ENCODE assay signal across 17 cellular contexts in the genomic region with DNA sequence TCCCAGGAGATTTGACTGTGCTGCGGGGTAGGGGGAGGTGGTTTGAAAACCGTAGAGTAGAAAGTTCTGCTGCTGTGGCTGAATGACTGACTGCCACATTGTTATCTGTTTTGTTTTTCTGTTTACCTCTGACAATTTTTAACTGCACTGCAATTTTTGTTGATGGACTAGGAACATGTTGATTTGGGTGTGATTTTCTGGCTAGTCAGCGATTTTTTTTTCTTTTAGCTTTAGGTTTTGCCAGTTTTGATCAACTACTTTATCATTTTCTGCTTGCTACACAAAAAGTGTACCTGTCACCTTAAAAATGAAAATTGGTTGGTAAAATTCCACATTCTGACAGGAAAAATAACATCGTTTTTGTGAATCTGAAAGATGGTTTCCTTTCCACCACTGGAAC.
A peak's percentile ranks its signal among the peaks of the same experiment; 100 is the strongest.
DNase-seq lines count a peak whose midpoint lies in the region; ATAC-seq, FAIRE-seq and TF ChIP-seq lines count a peak whose summit lies in the region.
"Had no signal": no experiment of that assay in that cellular context is flagged by ENCODE, and none has a peak within 500 bp of the region (broad histone marks: within the 10 kb centered on the region; RNA-seq: fewer than 3 reads in every experiment).

No MANE protein-coding gene starts in this region.

- no peak overlapping the region for H3K56ac ChIP-seq in H9 (ENCODE audit: insufficient read length, low read depth, low read length)

- no peak overlapping the region for H3K9ac ChIP-seq in HepG2 (ENCODE audit: insufficient read depth, low read depth, low read length)
- no peak overlapping the region for H3K9ac ChIP-seq in H9 (ENCODE audit: extremely low read depth, insufficient read length, low read length)

- H2AK5ac ChIP-seq in H9 (ENCODE audit: insufficient read length, low read length) = no peak overlapping the region

- 20% methylated on average over 4 of the region's 4 CpGs for WGBS in HepG2 (ENCODE audit: low lambda C conversion rate)
- WGBS in right lobe of liver (ENCODE audit: insufficient coverage, low coverage, low lambda C conversion rate, missing lambda C conversion rate) = 21% methylated on average over 4 of the region's 4 CpGs
- WGBS in H9 (ENCODE audit: extremely low coverage, insufficient read length, low lambda C conversion rate) = no CpG with 5 or more reads among the region's 4 CpGs
- WGBS in spleen, 5 donors = 69 to 86% (median 75%) methylated on average over 4 of the region's 4 CpGs

- no peak overlapping the region for H2BK15ac ChIP-seq in H9 (ENCODE audit: low read depth, low read length)

- no peak for TF ChIP-seq CTCF in HepG2 (CRISPR knock-in tag; IDR thresholded peaks at IDR 0.05)
- no peak for TF ChIP-seq CTCF in right lobe of liver (IDR thresholded peaks at IDR 0.05)
- TF ChIP-seq CTCF in brain (conservative IDR thresholded peaks at IDR 0.05) = no peak
- no peak for TF ChIP-seq CTCF in type B pancreatic cell (conservative IDR thresholded peaks at IDR 0.05)
- no peak for TF ChIP-seq CTCF in CD8-positive, alpha-beta T cell (IDR thresholded peaks at IDR 0.05)
- no peak for TF ChIP-seq CTCF in H9 (conservative IDR thresholded peaks at IDR 0.05)
- TF ChIP-seq CTCF in spleen (IDR thresholded peaks at IDR 0.05 in 8 of 11, conservative IDR thresholded peaks at IDR 0.05 in 3 of 11) = no peak

- BruUV-seq in HepG2 (replicated peaks; lab: Mats Ljungman, UMichigan) = no TSS peak

- H2BK120ac ChIP-seq in H9 (ENCODE audit: low read depth, low read length, poor library complexity, severe bottlenecking) = no peak overlapping the region

- H3K79me2 ChIP-seq in HepG2 (ENCODE audit: insufficient read depth, low read length) (no peaks in the 10 kb centered on the region), H9 (ENCODE audit: insufficient read depth, low read length) (no peaks in the 10 kb centered on the region)

- CTCF ChIA-PET in HepG2 (lab: Yijun Ruan, JAX; ENCODE audit: low intra/inter-chr PET ratio, low total read pairs) = no interaction called here
- CTCF ChIA-PET in CD8-positive, alpha-beta T cell (lab: Charles Lee) = no interaction called here

- no peak overlapping the region for H3T11ph ChIP-seq in H9 (ENCODE audit: low read length)

- H3K4me1 ChIP-seq in HepG2 (ENCODE audit: insufficient read depth, low read length) (no peaks in the 10 kb centered on the region), right lobe of liver (peaks cover 0 to 6% (median 0%) of the 10 kb centered on the region in 4 donors), H9 (ENCODE audit: insufficient read depth, low read length) (no peaks in the 10 kb centered on the region), spleen (no peaks in the 10 kb centered on the region)
- no peaks in the 10 kb centered on the region for H3K4me1 ChIP-seq in CD8-positive, alpha-beta T cell (ENCODE audit: insufficient read depth, low read length)

- H3K4me2 ChIP-seq in HepG2 (ENCODE audit: low read depth, low read length) (no peak overlapping the region), H9 (ENCODE audit: insufficient read depth, insufficient read length, low read length) (no peak overlapping the region)

- H3K27ac Mint-ChIP-seq in brain = peak overlapping the region in 3 of 5 experiments; percentile 39 to 83 (median 58)
- H3K27ac Mint-ChIP-seq in type B pancreatic cell = peak overlapping the region; percentile 5
- no peak overlapping the region for H3K27ac Mint-ChIP-seq in CD8-positive, alpha-beta T cell
- H3K27ac Mint-ChIP-seq in H9 = no peak overlapping the region
- H3K27ac Mint-ChIP-seq: CD4-positive, alpha-beta T cell had no signal

- TF ChIP-seq EP300 in HepG2 (IDR thresholded peaks at IDR 0.05; ENCODE audit: low read depth in 2 of 2, low read length in 2 of 2) = no peak
- no peak for TF ChIP-seq EP300 in HepG2 (CRISPR knock-in tag; IDR thresholded peaks at IDR 0.05; ENCODE audit: borderline replicate concordance)

- H3K14ac ChIP-seq in H9 (ENCODE audit: insufficient read depth, low read length) = no peak overlapping the region

- POLR2A ChIA-PET in HepG2 (lab: Yijun Ruan, JAX) = no interaction called here
- POLR2A ChIA-PET in CD8-positive, alpha-beta T cell (lab: Charles Lee) = no interaction called here

- H4K91ac ChIP-seq in H9 (ENCODE audit: insufficient read length, low read depth, low read length) = no peak overlapping the region

- H4K5ac ChIP-seq in H9 (ENCODE audit: insufficient read length, low read depth, low read length) = no peak overlapping the region

- H2BK5ac ChIP-seq in H9 (ENCODE audit: insufficient read length, low read length) = no peak overlapping the region

- no peaks in the 10 kb centered on the region for H3K79me1 ChIP-seq in H9 (ENCODE audit: insufficient read depth, low read depth, low read length, poor library complexity, severe bottlenecking)

- DNase-seq in HepG2 (ENCODE audit: low spot score) (no peak), right lobe of liver (no peak), NCI-H524 treated with DMSO at 0.1 percent for 48 hours (lab: John Stamatoyannopoulos, UW) (peak; percentile 25), type B pancreatic cell (ENCODE audit: extremely low spot score, unreplicated experiment) (no peak), H9 (no peak), spleen (no peak)
- DNase-seq in CD8-positive, alpha-beta T cell = no peak
- DNase-seq: ACHN; CD4-positive, alpha-beta T cell; H7; Karpas-422; KBM-7 had no signal

- H3K23ac ChIP-seq in H9 (ENCODE audit: insufficient read length, low read depth, low read length) = no peak overlapping the region

- H3K36me3 ChIP-seq in HepG2 (replicated peaks in 1 of 2; ENCODE audit: control insufficient read depth in 1 of 2, insufficient read depth in 2 of 2, low read length in 2 of 2) = no peaks in the 10 kb centered on the region
- no peaks in the 10 kb centered on the region for H3K36me3 ChIP-seq in right lobe of liver
- no peaks in the 10 kb centered on the region for H3K36me3 ChIP-seq in CD8-positive, alpha-beta T cell (ENCODE audit: insufficient read depth, low read length)
- no peaks in the 10 kb centered on the region for H3K36me3 ChIP-seq in spleen

- intact Hi-C loops in HepG2 (cut with micrococcal nuclease; ENCODE audit: unreplicated experiment) (no loop called here), right lobe of liver (cut with DNase I) (no loop called here), spleen (cut with DNase I; ENCODE audit: low total_unique reads) (no loop called here)
- intact Hi-C loops in CD8-positive, alpha-beta T cell (cut with DNase I, micrococcal nuclease) = no loop called here

- no peak overlapping the region for H2AFZ ChIP-seq in HepG2 (ENCODE audit: low read length)
- no peak overlapping the region for H2AFZ ChIP-seq in H9 (ENCODE audit: low read length)

- H3K4me1 Mint-ChIP-seq in brain (peaks cover 26% of the 10 kb centered on the region), type B pancreatic cell (ENCODE audit: unreplicated experiment) (peaks cover 10% of the 10 kb centered on the region), H9 (peaks cover 0 to 2% of the 10 kb centered on the region in 2 experiments; a peak in 1 of 4 replicates)
- H3K4me1 Mint-ChIP-seq in CD8-positive, alpha-beta T cell (ENCODE audit: low read depth) = no peaks in the 10 kb centered on the region

- H3K27me3 ChIP-seq in HepG2 (ENCODE audit: control insufficient read depth in 1 of 2, insufficient read depth in 2 of 2, low read length in 2 of 2) (peaks cover 0 to 8% of the 10 kb centered on the region in 2 experiments; a peak in 1 of 5 replicates), right lobe of liver (no peaks in the 10 kb centered on the region), H9 (ENCODE audit: insufficient read depth, low read length) (no peaks in the 10 kb centered on the region), spleen (replicated peaks in 1 of 7) (no peaks in the 10 kb centered on the region)
- no peaks in the 10 kb centered on the region for H3K27me3 ChIP-seq in CD8-positive, alpha-beta T cell (ENCODE audit: insufficient read depth, low read length)

- no peak overlapping the region for H3K4ac ChIP-seq in H9 (ENCODE audit: low read depth, low read length)

- no peak overlapping the region for H2BK20ac ChIP-seq in H9 (ENCODE audit: low read depth, low read length, poor library complexity, severe bottlenecking)

- H3K4me3 ChIP-seq in HepG2 (replicated peaks in 1 of 3; ENCODE audit: insufficient read depth in 1 of 3, low read depth in 2 of 3, low read length in 3 of 3) = no peak overlapping the region
- no peak overlapping the region for H3K4me3 ChIP-seq in right lobe of liver
- H3K4me3 ChIP-seq in CD8-positive, alpha-beta T cell (ENCODE audit: low read depth, low read length) = no peak overlapping the region
- no peak overlapping the region for H3K4me3 ChIP-seq in spleen

- H4K8ac ChIP-seq in H9 (replicated peaks; ENCODE audit: insufficient read length, low read depth, low read length) = no peak overlapping the region

- no peak for TF ChIP-seq RAD21 in HepG2 (CRISPR knock-in tag; IDR thresholded peaks at IDR 0.05)

- H3K4me3 Mint-ChIP-seq in brain = peak overlapping the region in 2 of 5 experiments; percentile 12 to 29
- no peak overlapping the region for H3K4me3 Mint-ChIP-seq in type B pancreatic cell
- no peak overlapping the region for H3K4me3 Mint-ChIP-seq in CD8-positive, alpha-beta T cell
- H3K4me3 Mint-ChIP-seq in H9 = no peak overlapping the region
- H3K4me3 Mint-ChIP-seq: CD4-positive, alpha-beta T cell had no signal

- H4K20me1 ChIP-seq in HepG2 (ENCODE audit: insufficient read depth, low read length) (no peaks in the 10 kb centered on the region), H9 (ENCODE audit: control insufficient read depth, insufficient read depth, insufficient read length) (no peaks in the 10 kb centered on the region)

- H2BK12ac ChIP-seq in H9 (ENCODE audit: insufficient read length, low read depth, low read length) = no peak overlapping the region

- in situ Hi-C loops in HepG2 (cut with HindIII; ENCODE audit: extremely low pct_ligation_motif_present, low pct_unique_long_range_greater_than_20kb) = no loop called here

- no peaks in the 10 kb centered on the region for H3K9me3 ChIP-seq in HepG2 (ENCODE audit: low read length)
- no peaks in the 10 kb centered on the region for H3K9me3 ChIP-seq in right lobe of liver
- no peaks in the 10 kb centered on the region for H3K9me3 ChIP-seq in CD8-positive, alpha-beta T cell (ENCODE audit: low read length)
- no peaks in the 10 kb centered on the region for H3K9me3 ChIP-seq in H9 (ENCODE audit: control insufficient read depth, low read depth, low read length)
- no peaks in the 10 kb centered on the region for H3K9me3 ChIP-seq in spleen

- FAIRE-seq in HepG2 (lab: Jason Lieb, UNC) = no peak
- FAIRE-seq: G401.6, GM12891, GM19239 had no signal

- H3K27ac ChIP-seq in HepG2 (ENCODE audit: extremely low read length, insufficient read depth, low read length) (no peak overlapping the region), right lobe of liver (no peak overlapping the region), H9 (ENCODE audit: insufficient read length, low read depth, low read length) (no peak overlapping the region), spleen (no peak overlapping the region)
- no peak overlapping the region for H3K27ac ChIP-seq in CD8-positive, alpha-beta T cell (ENCODE audit: low read depth, low read length)
- H3K27ac ChIP-seq: C4-2B had no signal

- no peaks in the 10 kb centered on the region for H3K9me3 Mint-ChIP-seq in brain
- H3K9me3 Mint-ChIP-seq in type B pancreatic cell = no peaks in the 10 kb centered on the region
- no peaks in the 10 kb centered on the region for H3K9me3 Mint-ChIP-seq in CD8-positive, alpha-beta T cell
- H3K9me3 Mint-ChIP-seq in H9 = no peaks in the 10 kb centered on the region
- H3K9me3 Mint-ChIP-seq: CD4-positive, alpha-beta T cell had no signal

- ATAC-seq in HepG2 = no peak
- no peak for ATAC-seq in right lobe of liver
- ATAC-seq in CD8-positive, alpha-beta T cell = no peak

- TF ChIP-seq POLR2A in HepG2 (IDR thresholded peaks at IDR 0.05; ENCODE audit: insufficient read depth in 1 of 2, low read depth in 2 of 2, low read length in 2 of 2) (no peak), right lobe of liver (IDR thresholded peaks at IDR 0.05) (no peak), spleen (IDR thresholded peaks at IDR 0.05) (no peak)

- peaks cover 3% of the 10 kb centered on the region for H3K27me3 Mint-ChIP-seq in brain
- peaks cover 14% of the 10 kb centered on the region for H3K27me3 Mint-ChIP-seq in type B pancreatic cell
- H3K27me3 Mint-ChIP-seq in CD8-positive, alpha-beta T cell (ENCODE audit: low read depth) = no peaks in the 10 kb centered on the region
- H3K27me3 Mint-ChIP-seq in H9 (ENCODE audit: low read depth) = no peaks in the 10 kb centered on the region

- no peak overlapping the region for H3K18ac ChIP-seq in H9 (ENCODE audit: insufficient read length, low read depth, low read length)

- H3K36me3 Mint-ChIP-seq in brain = no peaks in the 10 kb centered on the region
- H3K36me3 Mint-ChIP-seq in type B pancreatic cell = no peaks in the 10 kb centered on the region
- H3K36me3 Mint-ChIP-seq in CD8-positive, alpha-beta T cell = no peaks in the 10 kb centered on the region
- no peaks in the 10 kb centered on the region for H3K36me3 Mint-ChIP-seq in H9 (ENCODE audit: insufficient read depth in 1 of 3, low read depth in 3 of 3)

- no peaks in the 10 kb centered on the region for H3K23me2 ChIP-seq in H9 (ENCODE audit: insufficient read length, low read depth, low read length, poor library complexity, severe bottlenecking)

Comparison
In these comparisons a context has a peak if more than half of its experiments do, and no peak if none do; other contexts are left out.
1. H3K27ac Mint-ChIP-seq: peak in brain (3 of 5) and type B pancreatic cell (single experiment); none in CD8-positive, alpha-beta T cell (single experiment) and H9 (0 of 3).